ENCODE assay signal across 1 cellular context in the genomic region with DNA sequence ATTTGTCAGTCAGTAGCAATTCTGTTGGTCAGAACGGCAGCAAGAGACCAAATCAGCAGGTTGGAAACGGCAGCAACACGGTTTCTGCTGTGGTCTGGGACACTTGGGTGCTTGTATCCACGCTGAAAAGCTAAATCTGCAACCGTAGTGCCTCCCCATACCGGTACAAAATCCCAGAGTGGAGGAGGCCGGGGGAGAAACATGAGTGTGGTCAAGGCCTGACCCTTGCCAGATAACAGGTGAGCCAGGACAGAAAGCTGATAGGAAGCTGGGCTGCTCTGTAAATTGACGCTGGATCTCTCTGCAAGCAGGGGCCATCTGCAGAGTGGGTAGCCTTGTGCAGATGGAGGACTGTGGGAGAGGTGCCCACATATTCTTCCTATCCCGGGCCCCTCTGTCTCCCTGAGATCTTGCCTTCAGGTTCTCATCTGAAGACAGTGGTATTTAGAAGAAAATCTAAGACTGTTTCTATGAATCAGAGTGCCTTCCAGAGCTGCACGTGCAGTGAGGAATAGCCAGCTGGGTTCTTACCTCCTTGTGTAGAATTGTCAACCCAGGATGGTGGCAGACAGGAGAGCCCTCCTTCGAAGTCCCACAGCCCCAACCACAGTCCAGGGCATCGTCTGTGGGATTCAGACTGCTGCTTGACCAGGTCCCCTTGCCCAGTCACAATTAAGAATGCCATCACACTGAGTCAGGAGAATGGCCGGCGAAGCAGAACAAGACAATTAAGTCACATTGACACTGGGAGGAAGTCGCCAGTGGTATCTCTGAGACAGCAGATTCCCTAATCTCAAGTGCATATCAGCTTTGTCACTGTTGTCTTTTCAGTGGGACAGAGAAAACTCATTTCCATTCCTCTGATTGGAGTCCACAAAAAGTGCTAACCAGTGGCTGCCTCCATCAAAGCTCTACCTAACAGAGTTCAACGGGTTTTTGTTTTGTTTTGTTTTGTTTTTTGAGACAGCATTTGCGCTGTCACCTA.
TF ChIP-seq lines count a peak whose summit lies in the region.

No MANE protein-coding gene starts in this region.

TF ChIP-seq in K562, 482 proteins besides CTCF, POLR2A, EP300 and RAD21 (continued from another document):
- TF ChIP-seq, protein P1, sequence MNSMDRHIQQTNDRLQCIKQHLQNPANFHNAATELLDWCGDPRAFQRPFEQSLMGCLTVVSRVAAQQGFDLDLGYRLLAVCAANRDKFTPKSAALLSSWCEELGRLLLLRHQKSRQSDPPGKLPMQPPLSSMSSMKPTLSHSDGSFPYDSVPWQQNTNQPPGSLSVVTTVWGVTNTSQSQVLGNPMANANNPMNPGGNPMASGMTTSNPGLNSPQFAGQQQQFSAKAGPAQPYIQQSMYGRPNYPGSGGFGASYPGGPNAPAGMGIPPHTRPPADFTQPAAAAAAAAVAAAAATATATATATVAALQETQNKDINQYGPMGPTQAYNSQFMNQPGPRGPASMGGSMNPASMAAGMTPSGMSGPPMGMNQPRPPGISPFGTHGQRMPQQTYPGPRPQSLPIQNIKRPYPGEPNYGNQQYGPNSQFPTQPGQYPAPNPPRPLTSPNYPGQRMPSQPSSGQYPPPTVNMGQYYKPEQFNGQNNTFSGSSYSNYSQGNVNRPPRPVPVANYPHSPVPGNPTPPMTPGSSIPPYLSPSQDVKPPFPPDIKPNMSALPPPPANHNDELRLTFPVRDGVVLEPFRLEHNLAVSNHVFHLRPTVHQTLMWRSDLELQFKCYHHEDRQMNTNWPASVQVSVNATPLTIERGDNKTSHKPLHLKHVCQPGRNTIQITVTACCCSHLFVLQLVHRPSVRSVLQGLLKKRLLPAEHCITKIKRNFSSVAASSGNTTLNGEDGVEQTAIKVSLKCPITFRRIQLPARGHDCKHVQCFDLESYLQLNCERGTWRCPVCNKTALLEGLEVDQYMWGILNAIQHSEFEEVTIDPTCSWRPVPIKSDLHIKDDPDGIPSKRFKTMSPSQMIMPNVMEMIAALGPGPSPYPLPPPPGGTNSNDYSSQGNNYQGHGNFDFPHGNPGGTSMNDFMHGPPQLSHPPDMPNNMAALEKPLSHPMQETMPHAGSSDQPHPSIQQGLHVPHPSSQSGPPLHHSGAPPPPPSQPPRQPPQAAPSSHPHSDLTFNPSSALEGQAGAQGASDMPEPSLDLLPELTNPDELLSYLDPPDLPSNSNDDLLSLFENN (IDR thresholded peaks at IDR 0.05; ENCODE audit: low read depth in 2 of 2, low read length in 2 of 2) = peak in 1 of 2 experiments; percentile 43; a peak in 1 of 4 replicates
- TF ChIP-seq RNF2 (IDR thresholded peaks at IDR 0.05) (peak; percentile 42; the same call in 1 of the 2 replicates), ZNF644 (tag; IDR thresholded peaks at IDR 0.05; ENCODE audit: low read depth) (peak; percentile 48; the same call in 1 of the 2 replicates), HDAC8 (tag; IDR thresholded peaks at IDR 0.05) (peak; percentile 61; the same call in 1 of the 2 replicates), RCOR1 (IDR thresholded peaks at IDR 0.05; ENCODE audit: borderline replicate concordance in 1 of 2, low read depth in 2 of 2, low read length in 2 of 2) (peak; percentile 30 to 92; a peak in 3 of 4 replicates), E2F3 (CRISPR knock-in tag; IDR thresholded peaks at IDR 0.05) (peak; percentile 56; the same call in 1 of the 2 replicates), DIDO1 (tag; IDR thresholded peaks at IDR 0.05; ENCODE audit: low read depth) (0 out of 2 replicates have a peak, but pooled peaks have one; percentile 59), FOSL1 (tag; conservative IDR thresholded peaks at IDR 0.05) (peak; percentile 77)
- TF ChIP-seq, protein P2, sequence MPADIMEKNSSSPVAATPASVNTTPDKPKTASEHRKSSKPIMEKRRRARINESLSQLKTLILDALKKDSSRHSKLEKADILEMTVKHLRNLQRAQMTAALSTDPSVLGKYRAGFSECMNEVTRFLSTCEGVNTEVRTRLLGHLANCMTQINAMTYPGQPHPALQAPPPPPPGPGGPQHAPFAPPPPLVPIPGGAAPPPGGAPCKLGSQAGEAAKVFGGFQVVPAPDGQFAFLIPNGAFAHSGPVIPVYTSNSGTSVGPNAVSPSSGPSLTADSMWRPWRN (IDR thresholded peaks at IDR 0.05; ENCODE audit: low read depth) = peak; percentile 31; the same call in 1 of the 2 replicates
- TF ChIP-seq, protein P3, sequence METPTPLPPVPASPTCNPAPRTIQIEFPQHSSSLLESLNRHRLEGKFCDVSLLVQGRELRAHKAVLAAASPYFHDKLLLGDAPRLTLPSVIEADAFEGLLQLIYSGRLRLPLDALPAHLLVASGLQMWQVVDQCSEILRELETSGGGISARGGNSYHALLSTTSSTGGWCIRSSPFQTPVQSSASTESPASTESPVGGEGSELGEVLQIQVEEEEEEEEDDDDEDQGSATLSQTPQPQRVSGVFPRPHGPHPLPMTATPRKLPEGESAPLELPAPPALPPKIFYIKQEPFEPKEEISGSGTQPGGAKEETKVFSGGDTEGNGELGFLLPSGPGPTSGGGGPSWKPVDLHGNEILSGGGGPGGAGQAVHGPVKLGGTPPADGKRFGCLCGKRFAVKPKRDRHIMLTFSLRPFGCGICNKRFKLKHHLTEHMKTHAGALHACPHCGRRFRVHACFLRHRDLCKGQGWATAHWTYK (CRISPR knock-in tag; IDR thresholded peaks at IDR 0.05) = peak; percentile 95
